In the genomic region with DNA sequence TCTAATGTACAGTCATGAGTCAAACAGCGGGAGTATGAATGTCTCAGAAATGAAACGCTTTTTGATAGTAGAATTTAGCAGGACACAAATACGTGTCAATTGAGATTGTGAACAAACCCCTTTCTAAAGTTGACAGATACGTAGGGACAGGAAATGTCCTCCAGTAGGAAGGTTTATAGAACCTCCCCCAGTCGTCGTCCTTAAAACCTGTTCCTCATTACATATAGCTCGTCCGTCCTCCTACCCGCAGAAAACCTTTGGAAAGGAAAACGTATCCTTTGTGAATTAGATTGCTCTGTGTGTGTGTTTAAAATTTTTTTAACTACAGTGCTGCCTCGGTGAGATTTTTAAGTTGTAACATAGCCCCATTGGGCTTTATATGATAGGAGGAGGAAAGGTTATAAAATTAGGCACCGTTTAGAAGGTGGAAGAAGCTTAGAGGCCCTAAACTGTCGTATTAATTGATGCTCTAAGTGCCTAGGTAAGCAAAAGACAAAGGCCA, we compare ENCODE assay signal across 8 cellular contexts. TPM values are rescaled to one million over a fixed set of nuclear protein-coding genes. Genes with fewer than 3 reads are reported as not detected.
DNase-seq lines count a peak whose midpoint lies in the region; ATAC-seq and TF ChIP-seq lines count a peak whose summit lies in the region.

No MANE protein-coding gene starts in this region.

- in situ Hi-C loops in gastrocnemius medialis (cut with MboI; ENCODE audit: low sequenced_read_pairs in 4 of 4), result no loop called here

- TF ChIP-seq CTCF in fibroblast of pulmonary artery (IDR thresholded peaks at IDR 0.05; ENCODE audit: low read length, missing control alignments) (no peak), gastrocnemius medialis (IDR thresholded peaks at IDR 0.05 in 4 of 5, conservative IDR thresholded peaks at IDR 0.05 in 1 of 5) (no peak)

- peak overlapping the region; percentile 85 to 98 (median 94) for H3K27ac ChIP-seq in gastrocnemius medialis

- H3K4me3 Mint-ChIP-seq in activated CD4-positive, alpha-beta T cell treated with anti-CD3 and anti-CD28 coated beads, Interleukin-2, amount 10 ng/mL, durations not matched to agents 24 days and 14 days, result peak overlapping the region; percentile 87
- peak overlapping the region; percentile 96 to 98 (median 98) for H3K4me3 Mint-ChIP-seq in T-cell

- no peak for ATAC-seq in T-cell (replicated peaks in 1 of 4)
- ATAC-seq in gastrocnemius medialis, result no peak

- peaks cover 7% of the 10 kb centered on the region for H3K27me3 Mint-ChIP-seq in activated CD4-positive, alpha-beta T cell treated with anti-CD3 and anti-CD28 coated beads, Interleukin-2, amount 10 ng/mL, durations not matched to agents 24 days and 14 days
- H3K27me3 Mint-ChIP-seq in T-cell, result no peaks in the 10 kb centered on the region

- no peak for TF ChIP-seq POLR2A in gastrocnemius medialis (IDR thresholded peaks at IDR 0.05)

- peaks cover 53% of the 10 kb centered on the region for H3K4me1 Mint-ChIP-seq in activated CD4-positive, alpha-beta T cell treated with anti-CD3 and anti-CD28 coated beads, Interleukin-2, amount 10 ng/mL, durations not matched to agents 24 days and 14 days
- H3K4me1 Mint-ChIP-seq in T-cell, result peaks cover 63 to 75% (median 66%) of the 10 kb centered on the region in 3 donors

- no peaks in the 10 kb centered on the region for H3K9me3 ChIP-seq in gastrocnemius medialis

- H3K4me1 ChIP-seq in gastrocnemius medialis, result peaks cover 56 to 58% of the 10 kb centered on the region in 2 donors

- H3K9me3 Mint-ChIP-seq in activated CD4-positive, alpha-beta T cell treated with anti-CD3 and anti-CD28 coated beads, Interleukin-2, amount 10 ng/mL, durations not matched to agents 24 days and 14 days, result peaks cover 3% of the 10 kb centered on the region
- H3K9me3 Mint-ChIP-seq in T-cell, result no peaks in the 10 kb centered on the region

- intact Hi-C loops in activated CD4-positive, alpha-beta T cell treated with anti-CD3 and anti-CD28 coated beads, Interleukin-2, amount 10 ng/mL, durations not matched to agents 24 days and 14 days (cut with micrococcal nuclease), result loop anchor here (1.0 to 5.0 kb wide), 4 partner anchors 21 to 608 kb away; partner anchors contain the start of gene UBE2E2
- intact Hi-C loops in gastrocnemius medialis (cut with DNase I; ENCODE audit: low total_unique reads), result loop anchor here (10.0 kb wide), 2 partner anchors 375 to 485 kb away; no protein-coding TSS in a partner anchor

- H3K27me3 ChIP-seq in gastrocnemius medialis, result no peaks in the 10 kb centered on the region

- peak; percentile 59 for DNase-seq in activated CD4-positive, alpha-beta T cell treated with anti-CD3 and anti-CD28 coated beads, Interleukin-2, amount 10 ng/mL, durations not matched to agents 24 days and 14 days
- no peak for DNase-seq in activated CD4-positive, alpha-beta T cell treated with anti-CD3 and anti-CD28 coated beads, Interleukin-2, amount 50 U/mL, for 4 hours
- DNase-seq in T-cell (no peak), fibroblast of pulmonary artery (ENCODE audit: low read depth) (no peak), gastrocnemius medialis (no peak), nucleus accumbens (lab: John Stamatoyannopoulos, UW) (no peak), NCI-H446 treated with DMSO at 0.1 percent for 48 hours (lab: John Stamatoyannopoulos, UW) (no peak), anterior cingulate cortex (lab: John Stamatoyannopoulos, UW) (no peak)

- H3K27ac Mint-ChIP-seq in activated CD4-positive, alpha-beta T cell treated with anti-CD3 and anti-CD28 coated beads, Interleukin-2, amount 10 ng/mL, durations not matched to agents 24 days and 14 days, result peak overlapping the region; percentile 97
- peak overlapping the region; percentile 92 to 96 for H3K27ac Mint-ChIP-seq in T-cell

- CTCF ChIA-PET in T-cell (lab: Charles Lee), result interaction anchor here in 1 of 2 donors (0.6 kb wide), 1 partner anchor 148 kb away, joined by 3 read pairs; no protein-coding TSS in a partner anchor

- POLR2A ChIA-PET in T-cell (lab: Charles Lee), result interaction anchor here in 1 of 2 donors (0.6 to 0.8 kb wide), 2 partner anchors 107 to 111 kb away, joined by 3 read pairs; partner anchors contain the start of genes NKIRAS1 and RPL15

- peaks cover 27% of the 10 kb centered on the region for H3K36me3 Mint-ChIP-seq in activated CD4-positive, alpha-beta T cell treated with anti-CD3 and anti-CD28 coated beads, Interleukin-2, amount 10 ng/mL, durations not matched to agents 24 days and 14 days (ENCODE audit: low read depth)
- peaks cover 18% of the 10 kb centered on the region for H3K36me3 Mint-ChIP-seq in T-cell

- peak overlapping the region; percentile 53 for H3K4me3 ChIP-seq in fibroblast of pulmonary artery (replicated peaks; ENCODE audit: low read depth, low read length)
- H3K4me3 ChIP-seq in gastrocnemius medialis, result peak overlapping the region; percentile 59 to 83 (median 74)

- no peaks in the 10 kb centered on the region for H3K36me3 ChIP-seq in gastrocnemius medialis

RNA-seq across cellular contexts. Expression of gene UBE2E1, which starts 4.1 kb away (rescaled TPM):
- 72.6 and 79.5 TPM in 2 replicates for total RNA-seq in activated CD4-positive, alpha-beta T cell treated with anti-CD3 and anti-CD28 coated beads, Interleukin-2, amount 10 ng/mL, durations not matched to agents 24 days and 14 days
- total RNA-seq in T-cell (10 to 100 TPM; 39.1 to 71.8 (median 51.6) TPM), gastrocnemius medialis (100 to 1,000 TPM in 2 of 4 donors, 10 to 100 TPM in 2; 54.8 to 153 (median 109) TPM)
